Comparison of ENCODE assay signal across 9 cellular contexts in the genomic region with DNA sequence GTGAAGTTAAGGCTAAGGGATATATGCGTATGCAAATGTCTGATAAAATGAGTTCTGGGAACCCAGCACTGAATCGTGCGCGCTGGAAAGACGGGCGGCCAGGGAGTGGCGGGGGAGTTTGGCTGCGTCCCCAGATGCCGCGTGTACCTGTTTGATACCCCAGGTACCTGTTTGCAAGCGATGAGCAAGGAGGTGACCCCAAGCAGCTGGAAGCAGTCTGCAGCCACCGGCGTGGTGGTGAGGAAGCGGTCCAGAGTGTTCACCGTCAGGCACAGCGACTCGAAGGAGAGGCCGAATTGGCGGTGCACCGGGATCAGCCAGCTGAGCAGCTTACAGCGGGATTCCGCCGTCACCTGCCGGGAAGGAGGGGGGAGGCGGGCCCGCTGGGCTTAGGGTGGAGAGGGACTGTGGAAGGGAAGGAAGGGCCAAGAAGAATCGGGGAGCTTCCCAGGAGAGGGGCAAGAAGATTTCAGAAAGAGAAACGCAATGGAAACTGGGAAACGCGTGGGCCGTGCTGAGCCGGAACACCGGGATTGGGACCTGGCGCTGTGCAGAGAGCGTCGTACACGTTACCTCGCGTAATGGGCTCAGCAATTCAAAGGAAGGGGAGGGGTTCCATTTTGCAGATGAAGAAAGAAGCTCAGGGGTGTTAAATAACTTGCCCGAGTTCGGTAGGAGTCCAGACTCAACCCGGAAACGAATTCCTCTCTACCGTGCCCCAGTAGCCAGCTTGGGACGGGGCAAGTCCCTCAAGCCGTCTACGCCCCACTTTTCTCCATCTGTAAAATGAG. TPM values are rescaled to one million over a fixed set of nuclear protein-coding genes. Genes with fewer than 3 reads are reported as not detected.
DNase-seq lines count a peak whose midpoint lies in the region; TF ChIP-seq lines count a peak whose summit lies in the region.
"Had no signal": no experiment of that assay in that cellular context is flagged by ENCODE, and none has a peak within 500 bp of the region (broad histone marks: within the 10 kb centered on the region; RNA-seq: fewer than 3 reads in every experiment).

No MANE protein-coding gene starts in this region.

- H3K36me3 ChIP-seq in ascending aorta: no peaks in the 10 kb centered on the region

- peaks cover 17% of the 10 kb centered on the region for H3K27me3 ChIP-seq in ascending aorta

- peaks cover 8 to 23% of the 10 kb centered on the region in 2 donors for H3K4me1 ChIP-seq in ascending aorta

- H3K4me3 ChIP-seq in ascending aorta: peak overlapping the region; percentile 73 to 82
- peak overlapping the region; percentile 61 for H3K4me3 ChIP-seq in iPS-18c (ENCODE audit: insufficient read depth, low read depth, low read length)
- H3K4me3 ChIP-seq in skin epidermis: peak overlapping the region; percentile 49 to 76 (median 55)

- H3K27ac ChIP-seq in ascending aorta (peak overlapping the region; percentile 44 to 63), skin epidermis (peak overlapping the region in 10 of 21 experiments; percentile 5 to 77 (median 62))

- peak; percentile 15 for DNase-seq in stimulated activated CD4-positive, alpha-beta T cell treated with anti-CD3 and anti-CD28 coated beads, Interleukin-15, amount 100 ng/mL, for 24 hours
- no peak for DNase-seq in stimulated activated CD4-positive, alpha-beta T cell treated with anti-CD3 and anti-CD28 coated beads, Interleukin-1b, Interleukin-23, amount 100 ng/mL, for 48 hours
- DNase-seq in NCI-H1092 (lab: John Stamatoyannopoulos, UW) (peak; percentile 3), ascending aorta (ENCODE audit: low spot score in 2 of 2) (no peak), H4 (ENCODE audit: low spot score) (no peak)
- DNase-seq in activated CD4-positive, alpha-beta T cell treated with anti-CD3 and anti-CD28 coated beads, Interleukin-2, amount 50 U/mL, for 48 hours: no peak

- H3K9me3 ChIP-seq in ascending aorta (no peaks in the 10 kb centered on the region), iPS-18c (ENCODE audit: control insufficient read depth, insufficient read depth, low read length) (no peaks in the 10 kb centered on the region)

- intact Hi-C loops in ascending aorta (cut with DNase I): loop anchor here (2.0 kb wide), 1 partner anchor 60 kb away; a partner anchor contains a TSS

- TF ChIP-seq CTCF in ascending aorta (IDR thresholded peaks at IDR 0.05): no peak

RNA-seq across cellular contexts. Expression of a gene that starts 1.0 kb away (rescaled TPM):
- 43.2 TPM for total RNA-seq in ascending aorta
- total RNA-seq in H4 (2014; rRNA removed; shearing (Covaris generic)): 1.4 and 2.4 TPM in 2 replicates
- total RNA-seq: lung microvascular endothelial cell had no signal

RNA-seq across cellular contexts. Expression of a gene that starts 5.3 kb away (rescaled TPM):
- total RNA-seq in ascending aorta: not detected
- total RNA-seq in H4 (2014; rRNA removed; shearing (Covaris generic)): 0.21 and 0.48 TPM in 2 replicates
- total RNA-seq: lung microvascular endothelial cell had no signal

RNA-seq across cellular contexts. Expression of a gene that starts 59.4 kb away (rescaled TPM):
- not detected for total RNA-seq in ascending aorta
- total RNA-seq in H4 (2014; rRNA removed; shearing (Covaris generic)): not detected in 2 replicates

Comparison
In these comparisons a context has a peak if more than half of its experiments do, and no peak if none do; other contexts are left out.
1. DNase-seq: peak in stimulated activated CD4-positive, alpha-beta T cell treated with anti-CD3 and anti-CD28 coated beads, Interleukin-15, amount 100 ng/mL, for 24 hours (single experiment) and NCI-H1092 (single experiment); none in stimulated activated CD4-positive, alpha-beta T cell treated with anti-CD3 and anti-CD28 coated beads, Interleukin-1b, Interleukin-23, amount 100 ng/mL, for 48 hours (single experiment), ascending aorta (0 of 2), H4 (single experiment) and activated CD4-positive, alpha-beta T cell treated with anti-CD3 and anti-CD28 coated beads, Interleukin-2, amount 50 U/mL, for 48 hours (0 of 2).
2. RNA of a gene that starts 1.0 kb away (total RNA-seq): 43.2 TPM in ascending aorta (single experiment); 1.4 to 2.4 TPM in H4; every median in the first group is over 10 times any median in the second.
3. Peak in every context shown above with its lines, with median percentiles within 50 percentile points of each other: H3K4me3 ChIP-seq.